In genomic region chr16:19305443-19305842, GRCh38 we compare ENCODE assay signal across 26 cellular contexts. TPM values are rescaled to one million over a fixed set of nuclear protein-coding genes. Genes with fewer than 3 reads are reported as not detected.
"Had no signal": no experiment of that assay in that cellular context is flagged by ENCODE, and none has a peak within 500 bp of the region (broad histone marks: within the 10 kb centered on the region; RNA-seq: fewer than 3 reads in every experiment).

No MANE protein-coding gene starts in this region.

- H3K27ac ChIP-seq: KMS-11, PC-9, Peyer's patch, SJCRH30 had no signal

- H3K9me3 ChIP-seq: Peyer's patch, SJCRH30 had no signal

- H3K4me1 ChIP-seq: Peyer's patch had no signal

- H3K9ac ChIP-seq: KMS-11 had no signal

- H3K4me3 ChIP-seq: PC-9, Peyer's patch, SJCRH30 had no signal

- DNase-seq: IMR-90; Kasumi-1; MM.1S; NCI-H1092 treated with DMSO at 0.1 percent for 48 hours; NCI-H1436; NCI-H187; NCI-H2029; NCI-H2081 treated with DMSO at 0.1 percent for 48 hours; NCI-H2171; NCI-H226; NCI-H446; NCI-H510A; NCI-H524 treated with DMSO at 0.1 percent for 48 hours; NCI-H774; NK-92 treated with Interleukin-12 subunit alpha and Interleukin-12 subunit beta, amount 100 ng/mL, for 24 hours; Peyer's patch; SHP77 treated with DMSO at 0.1 percent for 48 hours; SJCRH30 had no signal

- ATAC-seq: HepG2, Right ventricle myocardium inferior, SK-N-SH treated with all-trans-retinoic acid at 6 μM for 48 hours had no signal

- H2AFZ ChIP-seq: PC-9 had no signal

- H3K36me3 ChIP-seq: Peyer's patch, SJCRH30 had no signal

- H3K27me3 ChIP-seq: Peyer's patch, SJCRH30 had no signal

- FAIRE-seq: HepG2 had no signal

- H3K4me2 ChIP-seq: KMS-11, PC-9 had no signal

RNA-seq across cellular contexts. Expression of gene CLEC19A, which starts 19.9 kb away (rescaled TPM):
- total RNA-seq: HepG2, HT1080, IMR-90, M059J, Peyer's patch, Right ventricle myocardium inferior, RPMI7951, SJCRH30 had no signal
- polyA plus RNA-seq: HepG2, IMR-90 had no signal
